ENCODE assay signal across 24 cellular contexts in the genomic region with DNA sequence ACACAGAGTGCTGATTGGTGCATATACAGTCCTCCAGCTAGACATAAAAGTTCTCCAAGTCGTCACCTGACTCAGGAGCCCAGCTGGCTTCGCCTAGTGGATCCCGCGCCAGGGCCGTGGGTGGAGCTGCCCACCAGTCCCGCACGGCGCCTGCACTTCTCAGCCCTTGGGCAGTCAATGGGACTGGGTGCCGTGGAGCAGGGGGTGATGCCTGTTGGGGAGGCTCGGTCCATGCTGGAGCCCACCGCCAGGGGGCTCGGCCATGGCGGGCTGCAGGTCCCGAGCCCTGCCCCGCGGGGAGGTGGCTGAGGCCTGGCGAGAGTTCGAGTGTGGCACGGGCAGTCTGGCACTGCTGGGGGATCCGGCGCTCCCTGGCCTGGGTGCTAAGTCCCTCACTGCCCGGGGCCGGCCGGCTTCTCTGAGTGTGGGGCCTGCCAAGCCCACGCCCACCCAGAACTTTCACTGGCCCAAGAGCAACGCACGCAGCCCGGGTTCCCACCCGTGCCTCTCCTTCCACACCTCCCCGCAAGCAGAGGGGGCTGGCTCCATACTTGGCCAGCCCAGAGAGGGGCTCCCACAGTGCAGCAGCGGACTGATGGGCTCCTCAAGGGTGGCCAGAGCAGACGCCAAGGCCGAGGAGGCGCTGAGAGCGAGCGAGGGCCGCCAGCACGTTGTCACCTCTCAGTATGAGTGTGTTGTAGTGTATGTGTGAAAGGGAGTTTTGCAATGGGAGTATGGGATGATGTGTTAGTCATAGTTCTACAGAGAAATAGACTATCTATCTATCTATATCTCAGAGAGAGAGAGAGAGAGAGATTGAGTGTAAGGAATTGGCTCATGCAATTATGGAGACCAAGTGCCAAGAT.
"Had no signal": no experiment of that assay in that cellular context is flagged by ENCODE, and none has a peak within 500 bp of the region (broad histone marks: within the 10 kb centered on the region; RNA-seq: fewer than 3 reads in every experiment).

No MANE protein-coding gene starts in this region.

- H3K4me3 Mint-ChIP-seq: activated naive CD8-positive, alpha-beta T cell treated with anti-CD3 and anti-CD28 coated beads, Interleukin-2, amount 10 ng/mL, durations not matched to agents 7 days and 5 days; brain; endodermal cell; memory B cell; stimulated activated naive CD8-positive, alpha-beta T cell treated with anti-CD3 and anti-CD28 coated beads, Interleukin-15, Interleukin-2, amounts not matched to agents 100 ng/mL and 50 ng/mL, for 24 hours; T-cell had no signal

- H3K4me1 ChIP-seq: left lung, right atrium auricular region, suprapubic skin, vagina had no signal

- H3K9me3 ChIP-seq: suprapubic skin, transverse colon, vagina had no signal

- H3K27me3 ChIP-seq: dorsolateral prefrontal cortex, gastroesophageal sphincter, heart left ventricle, left lung, right atrium auricular region, suprapubic skin, transverse colon, vagina had no signal

- H3K9me3 Mint-ChIP-seq: activated naive CD8-positive, alpha-beta T cell treated with anti-CD3 and anti-CD28 coated beads, Interleukin-2, amount 10 ng/mL, durations not matched to agents 7 days and 5 days; memory B cell had no signal

- H3K36me3 ChIP-seq: heart left ventricle, left lung, right atrium auricular region, suprapubic skin, transverse colon, vagina had no signal

- H3K27me3 Mint-ChIP-seq: activated naive CD8-positive, alpha-beta T cell treated with anti-CD3 and anti-CD28 coated beads, Interleukin-2, amount 10 ng/mL, durations not matched to agents 7 days and 5 days; brain; memory B cell; progenitor cell of endocrine pancreas; stimulated activated naive CD8-positive, alpha-beta T cell treated with anti-CD3 and anti-CD28 coated beads, Interleukin-15, Interleukin-2, amounts not matched to agents 100 ng/mL and 50 ng/mL, for 24 hours; T-cell had no signal

- DNase-seq: activated CD4-positive, alpha-beta T cell treated with anti-CD3 and anti-CD28 coated beads, Interleukin-2, amount 50 U/mL, for 1 hour; activated CD4-positive, CD25-positive, alpha-beta regulatory T cell; activated CD8-positive, alpha-beta memory T cell treated with anti-CD3 and anti-CD28 coated beads for 24 hours; activated CD8-positive, alpha-beta memory T cell treated with anti-CD3 and anti-CD28 coated beads, Interleukin-2, amount 50 U/mL, for 48 hours; activated naive CD8-positive, alpha-beta T cell treated with anti-CD3 and anti-CD28 coated beads, Interleukin-2, amount 10 ng/mL, durations not matched to agents 7 days and 5 days; caudate nucleus; dorsolateral prefrontal cortex; endodermal cell; occipital lobe; T-cell; T-helper 9 cell; transverse colon had no signal

- H3K27ac Mint-ChIP-seq: activated naive CD8-positive, alpha-beta T cell treated with anti-CD3 and anti-CD28 coated beads, Interleukin-2, amount 10 ng/mL, durations not matched to agents 7 days and 5 days; brain; endodermal cell; memory B cell; progenitor cell of endocrine pancreas; stimulated activated naive CD8-positive, alpha-beta T cell treated with anti-CD3 and anti-CD28 coated beads, Interleukin-15, Interleukin-2, amounts not matched to agents 100 ng/mL and 50 ng/mL, for 24 hours; T-cell had no signal

- H3K4me3 ChIP-seq: dorsolateral prefrontal cortex, gastroesophageal sphincter, heart left ventricle, left lung, right atrium auricular region, suprapubic skin, transverse colon, vagina had no signal

- ATAC-seq: gastroesophageal sphincter, left lung, SK-N-SH treated with all-trans-retinoic acid at 6 μM for 48 hours, T-cell had no signal

- H3K27ac ChIP-seq: dorsolateral prefrontal cortex, gastroesophageal sphincter, heart left ventricle, left lung, right atrium auricular region, suprapubic skin, transverse colon, vagina had no signal

- FAIRE-seq: colon had no signal
